27 cellular contexts compared by ENCODE assay signal in genomic region chr14:100475268-100475667, GRCh38.
"Had no signal": no experiment of that assay in that cellular context is flagged by ENCODE, and none has a peak within 500 bp of the region (broad histone marks: within the 10 kb centered on the region; RNA-seq: fewer than 3 reads in every experiment).

No MANE protein-coding gene starts in this region.

- H3K9me3 Mint-ChIP-seq: dendritic cell treated with granulocyte-macrophage colony-stimulating factor and Interleukin-4, amounts not matched to agents 40 ng/mL and 50 ng/mL, for 4 days; endodermal cell; natural killer cell treated with Interleukin-12 subunit alpha and Interleukin-12 subunit beta and Interleukin-15 and Interleukin-18, amount 100 ng/mL, for 72 hours; neural crest cell; stimulated activated naive B cell treated with anti-CD40 and anti-IgM and Interleukin-4, amounts not matched to agents 10 μg/mL and 1 μg/mL and 100 μg/mL, for 72 hours; stimulated activated naive CD8-positive, alpha-beta T cell treated with anti-CD3 and anti-CD28 coated beads, Interleukin-15, Interleukin-2, amounts not matched to agents 100 ng/mL and 50 ng/mL, for 24 hours had no signal

- H3K4me1 Mint-ChIP-seq: neural crest cell; stimulated activated naive B cell treated with anti-CD40 and anti-IgM and Interleukin-4, amounts not matched to agents 10 μg/mL and 1 μg/mL and 100 μg/mL, for 72 hours had no signal

- H3K36me3 ChIP-seq: colonic mucosa, gastrocnemius medialis, lower lobe of right lung, neutrophil, transverse colon, upper lobe of right lung, uterus had no signal

- ATAC-seq: esophagus mucosa; heart left ventricle; left cardiac atrium; left lung; lower lobe of right lung; natural killer cell treated with Interleukin-12 subunit alpha and Interleukin-12 subunit beta and Interleukin-15 and Interleukin-18, amount 100 ng/mL, for 72 hours; psoas muscle; right cardiac atrium; stimulated activated naive B cell treated with anti-CD40 and anti-IgM and Interleukin-4, amounts not matched to agents 10 μg/mL and 1 μg/mL and 100 μg/mL, for 72 hours; upper lobe of right lung had no signal

- H3K36me3 Mint-ChIP-seq: natural killer cell treated with Interleukin-12 subunit alpha and Interleukin-12 subunit beta and Interleukin-15 and Interleukin-18, amount 100 ng/mL, for 72 hours had no signal

- DNase-seq: colonic mucosa; effector CD8-positive, alpha-beta T cell; endodermal cell; foreskin fibroblast; gastrocnemius medialis; heart left ventricle; hippocampal formation; left cardiac atrium; left lung; lower lobe of right lung; psoas muscle; right cardiac atrium; sigmoid colon; spleen; stimulated activated CD4-positive, alpha-beta T cell treated with anti-CD3 and anti-CD28 coated beads, Interleukin-2, amount 100 ng/mL, for 48 hours; stimulated activated naive B cell treated with anti-CD40 and anti-IgM and Interleukin-4, amounts not matched to agents 10 μg/mL and 1 μg/mL and 100 μg/mL, for 72 hours; transverse colon; upper lobe of right lung; uterus had no signal

- H3K4me3 Mint-ChIP-seq: dendritic cell treated with granulocyte-macrophage colony-stimulating factor and Interleukin-4, amounts not matched to agents 40 ng/mL and 50 ng/mL, for 4 days; endodermal cell; natural killer cell treated with Interleukin-12 subunit alpha and Interleukin-12 subunit beta and Interleukin-15 and Interleukin-18, amount 100 ng/mL, for 72 hours; neural crest cell; stimulated activated naive B cell treated with anti-CD40 and anti-IgM and Interleukin-4, amounts not matched to agents 10 μg/mL and 1 μg/mL and 100 μg/mL, for 72 hours; stimulated activated naive CD8-positive, alpha-beta T cell treated with anti-CD3 and anti-CD28 coated beads, Interleukin-15, Interleukin-2, amounts not matched to agents 100 ng/mL and 50 ng/mL, for 24 hours had no signal

- FAIRE-seq: islet of Langerhans had no signal

- H3K4me1 ChIP-seq: colonic mucosa, heart left ventricle, left lung, lower lobe of right lung, sigmoid colon, spleen, upper lobe of right lung, uterus had no signal

- H3K27ac ChIP-seq: epithelial cell of prostate, heart left ventricle, left lung, lower lobe of right lung, neutrophil, psoas muscle, sigmoid colon, spleen, transverse colon, upper lobe of right lung, uterus had no signal

- H3K9me3 ChIP-seq: colonic mucosa, gastrocnemius medialis, heart left ventricle, left lung, lower lobe of right lung, neutrophil, psoas muscle, sigmoid colon, spleen, transverse colon, upper lobe of right lung, uterus had no signal

- H3K27me3 ChIP-seq: colonic mucosa, gastrocnemius medialis, heart left ventricle, left lung, neutrophil, sigmoid colon, spleen, transverse colon, upper lobe of right lung, uterus had no signal

- H3K27me3 Mint-ChIP-seq: dendritic cell treated with granulocyte-macrophage colony-stimulating factor and Interleukin-4, amounts not matched to agents 40 ng/mL and 50 ng/mL, for 4 days; natural killer cell treated with Interleukin-12 subunit alpha and Interleukin-12 subunit beta and Interleukin-15 and Interleukin-18, amount 100 ng/mL, for 72 hours; stimulated activated naive B cell treated with anti-CD40 and anti-IgM and Interleukin-4, amounts not matched to agents 10 μg/mL and 1 μg/mL and 100 μg/mL, for 72 hours; stimulated activated naive CD8-positive, alpha-beta T cell treated with anti-CD3 and anti-CD28 coated beads, Interleukin-15, Interleukin-2, amounts not matched to agents 100 ng/mL and 50 ng/mL, for 24 hours had no signal

- H3K4me3 ChIP-seq: colonic mucosa, gastrocnemius medialis, heart left ventricle, left lung, lower lobe of right lung, psoas muscle, sigmoid colon, spleen, transverse colon, upper lobe of right lung, uterus had no signal

- H3K27ac Mint-ChIP-seq: dendritic cell treated with granulocyte-macrophage colony-stimulating factor and Interleukin-4, amounts not matched to agents 40 ng/mL and 50 ng/mL, for 4 days; natural killer cell treated with Interleukin-12 subunit alpha and Interleukin-12 subunit beta and Interleukin-15 and Interleukin-18, amount 100 ng/mL, for 72 hours; stimulated activated naive B cell treated with anti-CD40 and anti-IgM and Interleukin-4, amounts not matched to agents 10 μg/mL and 1 μg/mL and 100 μg/mL, for 72 hours; stimulated activated naive CD8-positive, alpha-beta T cell treated with anti-CD3 and anti-CD28 coated beads, Interleukin-15, Interleukin-2, amounts not matched to agents 100 ng/mL and 50 ng/mL, for 24 hours had no signal
